Comparison of ENCODE assay signal across 8 cellular contexts in the genomic region with DNA sequence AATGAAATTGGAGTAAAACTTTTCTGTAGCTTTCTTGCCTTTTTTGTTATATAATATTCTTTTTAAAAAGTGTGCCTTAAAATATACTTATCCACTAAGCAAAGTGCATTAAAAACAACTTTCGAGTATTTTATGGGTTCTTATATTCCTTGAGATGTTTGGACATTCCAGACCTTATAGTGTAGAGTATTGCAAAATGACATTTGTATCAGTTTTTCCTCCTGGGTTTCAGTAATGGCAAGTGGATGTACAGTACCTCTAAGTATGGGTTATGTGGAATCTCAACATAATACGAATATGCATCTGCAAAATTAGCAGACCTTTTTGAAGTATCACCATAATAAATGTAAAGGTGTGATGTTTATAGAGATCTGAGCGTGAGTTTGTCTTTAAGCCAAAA. TPM values are rescaled to one million over a fixed set of nuclear protein-coding genes. Genes with fewer than 3 reads are reported as not detected.
DNase-seq lines count a peak whose midpoint lies in the region; ATAC-seq, FAIRE-seq and TF ChIP-seq lines count a peak whose summit lies in the region.

No MANE protein-coding gene starts in this region.

- POLR2A ChIA-PET in GM12878 (lab: Charles Lee): no interaction called here

- TF ChIP-seq CTCF in GM12878 (IDR thresholded peaks at IDR 0.05 in 2 of 3, conservative IDR thresholded peaks at IDR 0.05 in 1 of 3; ENCODE audit: control insufficient read depth in 2 of 3, extremely low read depth in 1 of 3, insufficient read depth in 1 of 3, low read depth in 3 of 3, low read length in 3 of 3): no peak

- H3K9me3 ChIP-seq in GM12878 (replicated peaks; ENCODE audit: control insufficient read depth, insufficient read depth, low read length) (no peaks in the 10 kb centered on the region), aorta (ENCODE audit: control insufficient read depth, low read length) (no peaks in the 10 kb centered on the region)

- H3K36me3 ChIP-seq in GM12878 (ENCODE audit: control insufficient read depth in 2 of 2, insufficient read depth in 2 of 2, low read length in 1 of 2) (0 out of 4 replicates have a peak, but pooled peaks cover 0 to 6% of the 10 kb centered on the region in 2 experiments), mesendoderm (ENCODE audit: control insufficient read depth, insufficient read depth, low read length) (no peaks in the 10 kb centered on the region), aorta (ENCODE audit: control insufficient read depth in 1 of 2, insufficient read depth in 2 of 2, low read length in 1 of 2) (no peaks in the 10 kb centered on the region)

- no peaks in the 10 kb centered on the region for H3K27me3 Mint-ChIP-seq in stimulated activated naive CD8-positive, alpha-beta T cell treated with anti-CD3 and anti-CD28 coated beads, Interleukin-15, Interleukin-2, amounts not matched to agents 100 ng/mL and 50 ng/mL, for 24 hours

- TF ChIP-seq RAD21 in GM12878 (IDR thresholded peaks at IDR 0.05; ENCODE audit: insufficient read depth, low read depth, low read length): no peak

- H2BK15ac ChIP-seq in mesendoderm (replicated peaks; ENCODE audit: low read depth): no peak overlapping the region

- TF ChIP-seq POLR2A in GM12878 (IDR thresholded peaks at IDR 0.05; ENCODE audit: low read depth, low read length): no peak

- H2BK120ac ChIP-seq in mesendoderm (ENCODE audit: low read depth, low read length): no peak overlapping the region

- RAD21 ChIA-PET in GM12878 (lab: Charles Lee; ENCODE audit: unreplicated experiment): interaction anchor here (0.7 to 2.9 kb wide), 4 partner anchors 19 to 99 kb away, joined by 3 to 10 read pairs (median 4); no protein-coding TSS in a partner anchor

- TF ChIP-seq EP300 in GM12878 (IDR thresholded peaks at IDR 0.05; ENCODE audit: borderline replicate concordance in 1 of 2, control insufficient read depth in 1 of 2, low read depth in 2 of 2, low read length in 2 of 2): no peak

- H2BK5ac ChIP-seq in mesendoderm (ENCODE audit: low read length): no peak overlapping the region

- no peaks in the 10 kb centered on the region for H3K9me3 Mint-ChIP-seq in stimulated activated naive CD8-positive, alpha-beta T cell treated with anti-CD3 and anti-CD28 coated beads, Interleukin-15, Interleukin-2, amounts not matched to agents 100 ng/mL and 50 ng/mL, for 24 hours

- no peak overlapping the region for H3K56ac ChIP-seq in mesendoderm (ENCODE audit: low read length)

- TSS peak; percentile 43 for BruUV-seq in GM12878 (replicated peaks; lab: Mats Ljungman, UMichigan)

- no peak overlapping the region for H4K8ac ChIP-seq in mesendoderm (ENCODE audit: low read depth, low read length)

- H2AK5ac ChIP-seq in mesendoderm (ENCODE audit: low read length): no peak overlapping the region

- H2AFZ ChIP-seq in GM12878 (ENCODE audit: control insufficient read depth, low read depth, low read length): no peak overlapping the region

- peak overlapping the region; percentile 60 for H3K4me2 ChIP-seq in GM12878 (ENCODE audit: control insufficient read depth, insufficient read depth)
- H3K4me2 ChIP-seq in mesendoderm (ENCODE audit: low read length): peak overlapping the region; percentile 62

- SMC1A ChIA-PET in GM12878 (lab: Charles Lee; ENCODE audit: uncharacterized antibody, unreplicated experiment): interaction anchor here (0.8 to 3.3 kb wide), 7 partner anchors 13 to 99 kb away, joined by 3 to 12 read pairs (median 3); no protein-coding TSS in a partner anchor

- no peak overlapping the region for H3K4ac ChIP-seq in mesendoderm (ENCODE audit: low read depth, low read length)

- peaks cover 21% of the 10 kb centered on the region for H3K36me3 Mint-ChIP-seq in stimulated activated naive CD8-positive, alpha-beta T cell treated with anti-CD3 and anti-CD28 coated beads, Interleukin-15, Interleukin-2, amounts not matched to agents 100 ng/mL and 50 ng/mL, for 24 hours (ENCODE audit: low read depth)

- peak overlapping the region; percentile 83 for H3K27ac Mint-ChIP-seq in stimulated activated naive CD8-positive, alpha-beta T cell treated with anti-CD3 and anti-CD28 coated beads, Interleukin-15, Interleukin-2, amounts not matched to agents 100 ng/mL and 50 ng/mL, for 24 hours

- ATAC-seq in stimulated activated naive CD8-positive, alpha-beta T cell treated with anti-CD3 and anti-CD28 coated beads, Interleukin-15, Interleukin-2, amounts not matched to agents 100 U/mL and 50 U/mL, for 24 hours: no peak
- ATAC-seq in GM12878 (no peak), aorta (ENCODE audit: low FRiP score) (no peak)

- H4K20me1 ChIP-seq in GM12878 (ENCODE audit: control insufficient read depth, insufficient read depth): no peaks in the 10 kb centered on the region; the same call in none of the 2 replicates

- no peak for FAIRE-seq in GM12878 (lab: Jason Lieb, UNC)

- H3K79me2 ChIP-seq in GM12878 (ENCODE audit: control insufficient read depth, insufficient read depth, low read length) (peaks cover 83% of the 10 kb centered on the region), mesendoderm (ENCODE audit: control insufficient read depth, insufficient read depth, low read length) (peaks cover 56% of the 10 kb centered on the region)

- in situ Hi-C loops in GM12878 (cut with MboI): no loop called here

- H3K4me1 ChIP-seq in GM12878 (ENCODE audit: control insufficient read depth, insufficient read depth, low read length): peaks cover 6% of the 10 kb centered on the region; the same call in 1 of the 2 replicates
- H3K4me1 ChIP-seq in mesendoderm (ENCODE audit: control insufficient read depth, low read depth, low read length): peaks cover 2% of the 10 kb centered on the region
- no peaks in the 10 kb centered on the region for H3K4me1 ChIP-seq in aorta (ENCODE audit: control insufficient read depth in 1 of 2, insufficient read depth in 2 of 2, low read length in 2 of 2)

- WGBS in GM12878 (ENCODE audit: insufficient coverage, insufficient replicate concordance, low lambda C conversion rate, missing lambda C conversion rate): 0% methylated on average over 3 of the region's 3 CpGs
- no CpG with 5 or more reads among the region's 3 CpGs for WGBS in mesendoderm (ENCODE audit: extremely low coverage, insufficient coverage, low lambda C conversion rate)
- WGBS in aorta, 2 donors: 6 to 9% methylated on average over 3 of the region's 3 CpGs

- no peak overlapping the region for H4K5ac ChIP-seq in mesendoderm (ENCODE audit: low read length)

- H3K4me3 ChIP-seq in GM12878 (peak overlapping the region; percentile 93), mesendoderm (ENCODE audit: low read length) (peak overlapping the region; percentile 24), aorta (ENCODE audit: low read length in 2 of 2) (peak overlapping the region; percentile 29 to 32)

- peaks cover 64% of the 10 kb centered on the region for H3K4me1 Mint-ChIP-seq in stimulated activated naive CD8-positive, alpha-beta T cell treated with anti-CD3 and anti-CD28 coated beads, Interleukin-15, Interleukin-2, amounts not matched to agents 100 ng/mL and 50 ng/mL, for 24 hours (ENCODE audit: low read depth)

- no peaks in the 10 kb centered on the region for H3K27me3 ChIP-seq in GM12878 (replicated peaks in 1 of 2; ENCODE audit: control insufficient read depth in 2 of 2, insufficient read depth in 2 of 2, low read length in 1 of 2)
- H3K27me3 ChIP-seq in mesendoderm (ENCODE audit: insufficient read depth, low read length, poor library complexity): no peaks in the 10 kb centered on the region
- H3K27me3 ChIP-seq in aorta (ENCODE audit: control insufficient read depth in 1 of 2, insufficient read depth in 2 of 2, low read length in 1 of 2): no peaks in the 10 kb centered on the region

- H3K18ac ChIP-seq in mesendoderm (ENCODE audit: low read length): no peak overlapping the region

- no peak overlapping the region for H3K23ac ChIP-seq in mesendoderm (ENCODE audit: low read length)

- peak overlapping the region; percentile 73 for H3K9ac ChIP-seq in GM12878 (ENCODE audit: control insufficient read depth, insufficient read depth, low read length)
- peak overlapping the region; percentile 53 for H3K9ac ChIP-seq in mesendoderm (ENCODE audit: low read length)

- intact Hi-C loops in GM12878 (cut with micrococcal nuclease; ENCODE audit: unreplicated experiment): loop anchor here (5.0 to 10.0 kb wide), 4 partner anchors 370 to 1755 kb away; no protein-coding TSS in a partner anchor
- intact Hi-C loops in aorta (cut with DNase I): loop anchor here (5.0 to 10.0 kb wide), 2 partner anchors 100 to 182 kb away; a partner anchor contains a TSS

- no peaks in the 10 kb centered on the region for H3K79me1 ChIP-seq in mesendoderm (ENCODE audit: low read length)

- no peak for DNase-seq in stimulated activated naive CD8-positive, alpha-beta T cell treated with anti-CD3 and anti-CD28 coated beads, Interleukin-15, Interleukin-2, amounts not matched to agents 100 U/mL and 50 U/mL, for 24 hours
- DNase-seq in GM12878 (ENCODE audit: low read depth, low spot score) (no peak), mesendoderm (no peak), aorta (no peak), NOMO-1 treated with dmso at 0.1 percent for 144 hours (lab: John Stamatoyannopoulos, UW; ENCODE audit: unreplicated experiment) (no peak), midbrain (lab: John Stamatoyannopoulos, UW) (no peak), NCI-H510A (lab: John Stamatoyannopoulos, UW) (no peak)

- H3K27ac ChIP-seq in GM12878 (ENCODE audit: control insufficient read depth, insufficient read depth): no peak overlapping the region; the same call in 1 of the 2 replicates
- H3K27ac ChIP-seq in mesendoderm (ENCODE audit: low read depth, low read length): no peak overlapping the region
- no peak overlapping the region for H3K27ac ChIP-seq in aorta (ENCODE audit: low read depth in 1 of 2, low read length in 2 of 2)

- peak overlapping the region; percentile 99 for H3K4me3 Mint-ChIP-seq in stimulated activated naive CD8-positive, alpha-beta T cell treated with anti-CD3 and anti-CD28 coated beads, Interleukin-15, Interleukin-2, amounts not matched to agents 100 ng/mL and 50 ng/mL, for 24 hours

- CTCF ChIA-PET in GM12878 (lab: Yijun Ruan, JAX): interaction anchor here (4.8 kb wide), 1 partner anchor 99 kb away, joined by 26 read pairs; no protein-coding TSS in a partner anchor

RNA-seq across cellular contexts. Expression of a gene that starts 2.7 kb away (rescaled TPM):
- total RNA-seq in GM12878 (2013; cell fraction: nucleolus; rRNA removed): 305 and 318 TPM in 2 replicates
- total RNA-seq in GM12878 (2014; rRNA removed) (37.3 and 37.5 TPM in 2 replicates), GM12878 (2014; rRNA removed; fragmentation: Illumina TruSeq; extraction: Trizol) (43.4 and 50.2 TPM in 2 replicates), GM12878 (2021) (30.9 and 35.2 TPM in 2 replicates), aorta (10 to 100 TPM; 52.7 to 83.8 TPM)
- 23.1 TPM for polyA plus RNA-seq in GM12878 (2011; ENCODE audit: low read depth)
- polyA plus RNA-seq in GM12878 (2011; rRNA removed) (43.2 and 44.4 TPM in 2 replicates), GM12878 (2014; fragmentation: Illumina TruSeq; extraction: Trizol) (40.6 and 47.6 TPM in 2 replicates), GM12878 (2014; fragmentation: Nextera tagmentation; extraction: Ambion mirVana) (10 to 100 TPM; 10.8 to 14.2 TPM), GM12878 (2014; rRNA removed) (20.8 and 21.1 TPM in 2 replicates), GM12878 (2016; fragmentation: Nextera tagmentation; extraction: Ambion mirVana) (10 to 100 TPM; 11.1 to 15.0 TPM), aorta (10 to 100 TPM in 1 of 2 donors, 1 to 10 TPM in 1; 8.5 to 26.2 TPM)
- polyA plus RNA-seq in GM12878 (2011; cell fraction: cytosol; rRNA removed): 27.5 and 30.6 TPM in 2 replicates
- polyA plus RNA-seq in GM12878 (2011; cell fraction: nucleus; rRNA removed): 47.1 and 58.2 TPM in 2 replicates
- 25.4 and 29.7 TPM in 2 replicates for polyA plus RNA-seq in GM12878 (2012)
- polyA minus RNA-seq in GM12878 (2011; rRNA and poly(A)+ RNA removed): 97.4 and 106 TPM in 2 replicates
- polyA minus RNA-seq in GM12878 (2011; cell fraction: cytosol; rRNA and poly(A)+ RNA removed): 26.7 and 27.9 TPM in 2 replicates
- polyA minus RNA-seq in GM12878 (2011; cell fraction: nucleus; rRNA and poly(A)+ RNA removed): 66.0 and 120 TPM in 2 replicates
- polyA plus RNA-seq in mesendoderm (2013, experiment 1 of 2): 24.9 TPM
- polyA plus RNA-seq in mesendoderm (2013, experiment 2 of 2): 24.3 TPM

Comparison
In these comparisons a context has a peak if more than half of its experiments do, and no peak if none do; other contexts are left out.
1. H3K4me3 ChIP-seq: peak in every context shown above with its lines; median percentile 93 in GM12878; 30 in aorta; 24 in mesendoderm.